Comparison of ENCODE assay signal across 12 cellular contexts in the genomic region with DNA sequence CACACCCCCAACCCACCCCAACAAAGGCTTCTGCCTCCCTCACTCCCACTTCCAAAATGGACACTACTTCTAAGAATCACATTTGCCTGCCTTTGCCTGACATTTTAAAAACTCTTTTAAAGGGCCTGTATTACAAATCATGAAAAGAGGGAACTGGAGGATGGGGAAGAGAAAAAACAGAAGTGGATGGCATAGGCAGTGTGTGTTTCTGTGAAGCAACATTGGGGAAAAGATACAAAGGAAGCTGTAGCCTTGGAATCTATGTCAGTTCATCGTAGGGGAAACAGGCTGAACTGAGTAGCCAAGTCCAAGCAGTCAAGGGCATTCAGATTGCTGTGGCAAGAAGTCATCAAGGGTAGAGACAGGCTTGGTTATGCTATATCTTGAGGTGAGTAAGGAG.
A peak's percentile ranks its signal among the peaks of the same experiment; 100 is the strongest.
DNase-seq lines count a peak whose midpoint lies in the region; ATAC-seq and TF ChIP-seq lines count a peak whose summit lies in the region.
"Had no signal": no experiment of that assay in that cellular context is flagged by ENCODE, and none has a peak within 500 bp of the region (broad histone marks: within the 10 kb centered on the region; RNA-seq: fewer than 3 reads in every experiment).

No MANE protein-coding gene starts in this region.

- POLR2A ChIA-PET in T-cell (lab: Charles Lee), result interaction anchor here in 1 of 2 donors (0.8 kb wide), 1 partner anchor 15 kb away, joined by 3 read pairs; no protein-coding TSS in a partner anchor

- H3K4me1 ChIP-seq in lung (ENCODE audit: control insufficient read depth in 2 of 2, insufficient read depth in 2 of 2, low read length in 2 of 2), result peaks cover 0 to 1% of the 10 kb centered on the region in 2 donors
- H3K4me1 ChIP-seq: SJCRH30 had no signal

- H3K27me3 ChIP-seq in lung (ENCODE audit: control insufficient read depth, insufficient read depth), result no peaks in the 10 kb centered on the region
- H3K27me3 ChIP-seq: SJCRH30 had no signal

- no peaks in the 10 kb centered on the region for H3K36me3 Mint-ChIP-seq in stimulated activated naive CD8-positive, alpha-beta T cell treated with anti-CD3 and anti-CD28 coated beads, Interleukin-15, Interleukin-2, amounts not matched to agents 100 ng/mL and 50 ng/mL, for 24 hours (ENCODE audit: low read depth)
- peaks cover 19% of the 10 kb centered on the region for H3K36me3 Mint-ChIP-seq in T-cell

- no peak for ATAC-seq in stimulated activated naive CD8-positive, alpha-beta T cell treated with anti-CD3 and anti-CD28 coated beads, Interleukin-15, Interleukin-2, amounts not matched to agents 100 U/mL and 50 U/mL, for 24 hours
- ATAC-seq in T-cell (replicated peaks in 1 of 4) (no peak), lung (ENCODE audit: insufficient read depth, low FRiP score) (peak; percentile 44), HG02588 (IDR thresholded peaks at IDR 0.05; ENCODE audit: unreplicated experiment) (no peak), HG02571 (IDR thresholded peaks at IDR 0.05; ENCODE audit: unreplicated experiment) (no peak)
- ATAC-seq: GM12878 had no signal

- H3K27ac ChIP-seq in lung (ENCODE audit: low read depth in 1 of 2, low read length in 1 of 2), result no peak overlapping the region
- H3K27ac ChIP-seq: SJCRH30 had no signal

- DNase-seq in stimulated activated naive CD8-positive, alpha-beta T cell treated with anti-CD3 and anti-CD28 coated beads, Interleukin-15, Interleukin-2, amounts not matched to agents 100 U/mL and 50 U/mL, for 24 hours, result no peak
- DNase-seq in T-cell (no peak), lung (ENCODE audit: low spot score) (no peak), NCI-H2107 treated with DMSO at 0.1 percent for 48 hours (lab: John Stamatoyannopoulos, UW; ENCODE audit: unreplicated experiment) (no peak), NK-92 (lab: John Stamatoyannopoulos, UW; ENCODE audit: unreplicated experiment) (no peak)
- DNase-seq: NCI-H1436 treated with DMSO at 0.1 percent for 48 hours; SJCRH30; stimulated activated CD4-positive, alpha-beta T cell treated with anti-CD3 and anti-CD28 coated beads, Interleukin-1b, Interleukin-23, amount 100 ng/mL, for 48 hours had no signal

- 26 to 37% methylated on average over 1 of the region's 1 CpG for WGBS in lung, 2 donors

- H3K4me3 Mint-ChIP-seq in stimulated activated naive CD8-positive, alpha-beta T cell treated with anti-CD3 and anti-CD28 coated beads, Interleukin-15, Interleukin-2, amounts not matched to agents 100 ng/mL and 50 ng/mL, for 24 hours, result no peak overlapping the region
- peak overlapping the region in 1 of 3 donors; percentile 58 for H3K4me3 Mint-ChIP-seq in T-cell

- no peaks in the 10 kb centered on the region for H3K9me3 ChIP-seq in lung (ENCODE audit: control insufficient read depth in 2 of 2, insufficient read depth in 1 of 2, low read length in 1 of 2)
- H3K9me3 ChIP-seq: SJCRH30 had no signal

- no peaks in the 10 kb centered on the region for H3K9me3 Mint-ChIP-seq in stimulated activated naive CD8-positive, alpha-beta T cell treated with anti-CD3 and anti-CD28 coated beads, Interleukin-15, Interleukin-2, amounts not matched to agents 100 ng/mL and 50 ng/mL, for 24 hours
- peaks cover 0 to 12% (median 8%) of the 10 kb centered on the region in 3 donors for H3K9me3 Mint-ChIP-seq in T-cell

- H3K4me3 ChIP-seq in lung, result no peak overlapping the region
- H3K4me3 ChIP-seq: GM12878, SJCRH30 had no signal

- CTCF ChIA-PET in T-cell (lab: Charles Lee), result interaction anchor here (0.6 to 1.9 kb wide), 2 partner anchors 60 to 160 kb away, joined by 3 to 7 read pairs; no protein-coding TSS in a partner anchor

- no peaks in the 10 kb centered on the region for H3K36me3 ChIP-seq in lung (ENCODE audit: control insufficient read depth in 2 of 2, insufficient read depth in 2 of 2, low read length in 2 of 2)
- H3K36me3 ChIP-seq: SJCRH30 had no signal

- no peaks in the 10 kb centered on the region for H3K27me3 Mint-ChIP-seq in stimulated activated naive CD8-positive, alpha-beta T cell treated with anti-CD3 and anti-CD28 coated beads, Interleukin-15, Interleukin-2, amounts not matched to agents 100 ng/mL and 50 ng/mL, for 24 hours
- no peaks in the 10 kb centered on the region for H3K27me3 Mint-ChIP-seq in T-cell

- H3K27ac Mint-ChIP-seq in stimulated activated naive CD8-positive, alpha-beta T cell treated with anti-CD3 and anti-CD28 coated beads, Interleukin-15, Interleukin-2, amounts not matched to agents 100 ng/mL and 50 ng/mL, for 24 hours, result peak overlapping the region; percentile 67
- H3K27ac Mint-ChIP-seq in T-cell, result peak overlapping the region; percentile 85 to 88

- no peak for TF ChIP-seq CTCF in lung (IDR thresholded peaks at IDR 0.05; ENCODE audit: control extremely low read depth, extremely low read depth)

- peaks cover 54% of the 10 kb centered on the region for H3K4me1 Mint-ChIP-seq in stimulated activated naive CD8-positive, alpha-beta T cell treated with anti-CD3 and anti-CD28 coated beads, Interleukin-15, Interleukin-2, amounts not matched to agents 100 ng/mL and 50 ng/mL, for 24 hours (ENCODE audit: low read depth)
- H3K4me1 Mint-ChIP-seq in T-cell, result peaks cover 72 to 75% (median 72%) of the 10 kb centered on the region in 3 donors
